Comparison of ENCODE assay signal across 7 cellular contexts in genomic region chr17:7703584-7704574, GRCh38. TPM values are rescaled to one million over a fixed set of nuclear protein-coding genes. Genes with fewer than 3 reads are reported as not detected.
DNase-seq lines count a peak whose midpoint lies in the region; ATAC-seq, FAIRE-seq and TF ChIP-seq lines count a peak whose summit lies in the region.

No MANE protein-coding gene starts in this region.

- in situ Hi-C loops in KBM-7 (cut with MboI; ENCODE audit: low pct_unique_long_range_greater_than_20kb, low sequenced_read_pairs), result no loop called here

- TF ChIP-seq POLR2A in endothelial cell of umbilical vein (IDR thresholded peaks at IDR 0.05; ENCODE audit: low read depth, low read length), result no peak

- peaks cover 14% of the 10 kb centered on the region for H3K4me1 ChIP-seq in NT2/D1 (ENCODE audit: insufficient read depth, insufficient read length)
- H3K4me1 ChIP-seq in endothelial cell of umbilical vein (ENCODE audit: control insufficient read depth, extremely low read depth, insufficient read depth, low read length), result peaks cover 3% of the 10 kb centered on the region

- H3K9me3 ChIP-seq in NT2/D1 (ENCODE audit: insufficient read depth, low read length) (no peaks in the 10 kb centered on the region), endothelial cell of umbilical vein (replicated peaks; ENCODE audit: control insufficient read depth, insufficient read depth, low read length) (no peaks in the 10 kb centered on the region)

- no peaks in the 10 kb centered on the region for H3K79me2 ChIP-seq in endothelial cell of umbilical vein (ENCODE audit: control insufficient read depth, insufficient read depth, low read length)

- H3K9ac ChIP-seq in NT2/D1 (ENCODE audit: insufficient read length, low read depth), result peak overlapping the region; percentile 56
- H3K9ac ChIP-seq in endothelial cell of umbilical vein (replicated peaks; ENCODE audit: extremely low read depth, insufficient read depth, low read length), result no peak overlapping the region

- no peak overlapping the region for H3K27ac ChIP-seq in endothelial cell of umbilical vein (ENCODE audit: insufficient read depth, low read depth, low read length)

- H3K4me3 ChIP-seq in H7 (ENCODE audit: insufficient read depth, low read depth, low read length) (peak overlapping the region; percentile 65), NT2/D1 (ENCODE audit: insufficient read length, low read depth) (peak overlapping the region; percentile 6), endothelial cell of umbilical vein (replicated peaks in 1 of 3; ENCODE audit: insufficient read depth in 1 of 3, low read depth in 1 of 3, low read length in 3 of 3) (no peak overlapping the region)

- CTCF ChIA-PET in endothelial cell of umbilical vein (lab: Charles Lee), result interaction anchor here (0.6 to 5.1 kb wide), 3 partner anchors 12 to 658 kb away, joined by 3 to 45 read pairs (median 3); partner anchors contain the start of gene DNAH2

- H3K9me1 ChIP-seq in endothelial cell of umbilical vein (replicated peaks; ENCODE audit: control insufficient read depth, extremely low read depth, insufficient read depth, low read length), result no peaks in the 10 kb centered on the region

- peaks cover 31% of the 10 kb centered on the region for H3K27me3 ChIP-seq in H7 (ENCODE audit: control insufficient read depth, insufficient read depth, low read length)
- H3K27me3 ChIP-seq in NT2/D1 (ENCODE audit: insufficient read depth, insufficient read length), result peaks cover 12% of the 10 kb centered on the region
- H3K27me3 ChIP-seq in endothelial cell of umbilical vein (ENCODE audit: control insufficient read depth in 2 of 2, insufficient read depth in 2 of 2, low read length in 2 of 2), result peaks cover 33 to 35% of the 10 kb centered on the region in 2 experiments

- H2AFZ ChIP-seq in endothelial cell of umbilical vein (ENCODE audit: low read depth, low read length), result no peak overlapping the region

- H3K36me3 ChIP-seq in H7 (replicated peaks; ENCODE audit: control insufficient read depth, insufficient read depth, low read length) (peaks cover 1% of the 10 kb centered on the region), NT2/D1 (ENCODE audit: insufficient read depth, insufficient read length, low read length) (peaks cover 24% of the 10 kb centered on the region), endothelial cell of umbilical vein (ENCODE audit: control insufficient read depth in 2 of 2, extremely low read depth in 1 of 2, insufficient read depth in 2 of 2, low read length in 2 of 2) (peaks cover 0 to 8% of the 10 kb centered on the region in 2 experiments)

- dilution Hi-C loops in endothelial cell of umbilical vein (cut with MboI; ENCODE audit: extremely low pct_ligation_motif_present, low sequenced_read_pairs), result no loop called here

- H3K4me2 ChIP-seq in endothelial cell of umbilical vein (ENCODE audit: insufficient read depth, low read length), result no peak overlapping the region

- no peak for TF ChIP-seq CTCF in endothelial cell of umbilical vein (IDR thresholded peaks at IDR 0.05; ENCODE audit: extremely low read depth in 1 of 2, insufficient read depth in 1 of 2, low read depth in 1 of 2, low read length in 2 of 2)

- no peak for FAIRE-seq in endothelial cell of umbilical vein (lab: Jason Lieb, UNC)

- POLR2A ChIA-PET in endothelial cell of umbilical vein (lab: Charles Lee), result interaction anchor here (0.7 kb wide), 1 partner anchor 38 kb away, joined by 4 read pairs; no protein-coding TSS in a partner anchor

- ATAC-seq in GM21723 (IDR thresholded peaks at IDR 0.05; ENCODE audit: unreplicated experiment), result no peak

- no peaks in the 10 kb centered on the region for H4K20me1 ChIP-seq in endothelial cell of umbilical vein (replicated peaks; ENCODE audit: control insufficient read depth, extremely low read depth, insufficient read depth, low read length)

- no TSS peak for BruUV-seq in endothelial cell of umbilical vein (replicated peaks; lab: Mats Ljungman, UMichigan)

- DNase-seq in H7, result peak; percentile 94
- peak; percentile 67 for DNase-seq in NT2/D1 (ENCODE audit: low read depth, low spot score)
- peak; percentile 22 for DNase-seq in endothelial cell of umbilical vein (ENCODE audit: low read depth, low spot score)
- peak in 41 of 56 donors; percentile 8 to 87 (median 59) for DNase-seq in nucleus accumbens (lab: John Stamatoyannopoulos, UW)
- DNase-seq in KBM-7, result no peak
- no peak for DNase-seq in stimulated activated CD4-positive, alpha-beta T cell treated with anti-CD3 and anti-CD28 coated beads, Interleukin-12 subunit alpha, Interleukin-12 subunit beta, amount 100 ng/mL, for 4 hours

- intact Hi-C loops in endothelial cell of umbilical vein (cut with micrococcal nuclease), result no loop called here

TF ChIP-seq in endothelial cell of umbilical vein, 7 proteins besides CTCF, POLR2A, EP300 and RAD21:
- no peak for TF ChIP-seq GATA2 (IDR thresholded peaks at IDR 0.05; ENCODE audit: insufficient read depth, insufficient read length, low read depth, low read length)
- peak; percentile 24 for TF ChIP-seq POLR2AphosphoS5 (IDR thresholded peaks at IDR 0.05; ENCODE audit: insufficient read depth, low read depth, low read length)
- TF ChIP-seq, protein P1, sequence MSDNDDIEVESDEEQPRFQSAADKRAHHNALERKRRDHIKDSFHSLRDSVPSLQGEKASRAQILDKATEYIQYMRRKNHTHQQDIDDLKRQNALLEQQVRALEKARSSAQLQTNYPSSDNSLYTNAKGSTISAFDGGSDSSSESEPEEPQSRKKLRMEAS (IDR thresholded peaks at IDR 0.05; ENCODE audit: insufficient read depth, insufficient read length), result no peak
- TF ChIP-seq MYC (IDR thresholded peaks at IDR 0.05; ENCODE audit: low read depth, low read length), result no peak

RNA-seq across cellular contexts. Expression of gene EFNB3, which starts 1.1 kb away (rescaled TPM):
- 6.0 and 6.4 TPM in 2 replicates for total RNA-seq in H7 (2014; rRNA removed; shearing (Covaris generic))
- 1.1 and 1.4 TPM in 2 replicates for total RNA-seq in endothelial cell of umbilical vein
- 2.9 and 3.1 TPM in 2 replicates for polyA plus RNA-seq in endothelial cell of umbilical vein
- 1.2 and 1.3 TPM in 2 replicates for polyA plus RNA-seq in endothelial cell of umbilical vein (2011; cell fraction: cytosol; rRNA removed)
- polyA plus RNA-seq in endothelial cell of umbilical vein (2011; cell fraction: nucleus; rRNA removed), result 2.0 TPM in 2 replicates
- polyA plus RNA-seq in endothelial cell of umbilical vein (2012), result 2.1 and 4.1 TPM in 2 replicates
- polyA minus RNA-seq in endothelial cell of umbilical vein, result 2.0 and 2.9 TPM in 2 replicates
- not detected for polyA minus RNA-seq in endothelial cell of umbilical vein (2011; cell fraction: cytosol; rRNA and poly(A)+ RNA removed)
- 0.34 and 0.53 TPM in 2 replicates for polyA minus RNA-seq in endothelial cell of umbilical vein (2011; cell fraction: nucleus; rRNA and poly(A)+ RNA removed)

RNA-seq across cellular contexts. Expression of gene DNAH2, which starts 13.7 kb away (rescaled TPM):
- 0.11 and 0.24 TPM in 2 replicates for total RNA-seq in H7 (2014; rRNA removed; shearing (Covaris generic))
- total RNA-seq in endothelial cell of umbilical vein, result 0.11 TPM in 1 of 2 replicates, not detected in the other
- 0.06 and 0.10 TPM in 2 replicates for polyA plus RNA-seq in endothelial cell of umbilical vein
- polyA plus RNA-seq in endothelial cell of umbilical vein (2011; cell fraction: cytosol; rRNA removed), result 0.03 and 0.04 TPM in 2 replicates
- polyA plus RNA-seq in endothelial cell of umbilical vein (2011; cell fraction: nucleus; rRNA removed), result 0.29 and 0.34 TPM in 2 replicates
- polyA plus RNA-seq in endothelial cell of umbilical vein (2012), result 0.07 TPM in 1 of 2 replicates, not detected in the other
- polyA minus RNA-seq in endothelial cell of umbilical vein, result 0.11 and 0.34 TPM in 2 replicates
- polyA minus RNA-seq in endothelial cell of umbilical vein (2011; cell fraction: cytosol; rRNA and poly(A)+ RNA removed), result 1.2 TPM
- 0.43 and 1.2 TPM in 2 replicates for polyA minus RNA-seq in endothelial cell of umbilical vein (2011; cell fraction: nucleus; rRNA and poly(A)+ RNA removed)

RNA-seq across cellular contexts. Expression of gene WRAP53, which starts 15.6 kb away (rescaled TPM):
- total RNA-seq in H7 (2014; rRNA removed; shearing (Covaris generic)), result 32.9 and 41.3 TPM in 2 replicates
- 23.7 and 28.0 TPM in 2 replicates for total RNA-seq in endothelial cell of umbilical vein
- polyA plus RNA-seq in endothelial cell of umbilical vein, result 17.9 and 21.8 TPM in 2 replicates
- 14.4 and 15.9 TPM in 2 replicates for polyA plus RNA-seq in endothelial cell of umbilical vein (2011; cell fraction: cytosol; rRNA removed)
- 16.5 and 16.7 TPM in 2 replicates for polyA plus RNA-seq in endothelial cell of umbilical vein (2011; cell fraction: nucleus; rRNA removed)
- 13.6 and 19.2 TPM in 2 replicates for polyA plus RNA-seq in endothelial cell of umbilical vein (2012)
- 7.9 and 8.9 TPM in 2 replicates for polyA minus RNA-seq in endothelial cell of umbilical vein
- 23.6 TPM for polyA minus RNA-seq in endothelial cell of umbilical vein (2011; cell fraction: cytosol; rRNA and poly(A)+ RNA removed)
- polyA minus RNA-seq in endothelial cell of umbilical vein (2011; cell fraction: nucleus; rRNA and poly(A)+ RNA removed), result 4.6 and 4.7 TPM in 2 replicates

RNA-seq across cellular contexts. Expression of gene TP53, which starts 16.6 kb away (rescaled TPM):
- 97.5 and 99.4 TPM in 2 replicates for total RNA-seq in H7 (2014; rRNA removed; shearing (Covaris generic))
- total RNA-seq in endothelial cell of umbilical vein, result 128 and 138 TPM in 2 replicates
- polyA plus RNA-seq in endothelial cell of umbilical vein, result 82.1 and 85.5 TPM in 2 replicates
- 79.5 and 80.1 TPM in 2 replicates for polyA plus RNA-seq in endothelial cell of umbilical vein (2011; cell fraction: cytosol; rRNA removed)
- 62.2 and 67.8 TPM in 2 replicates for polyA plus RNA-seq in endothelial cell of umbilical vein (2011; cell fraction: nucleus; rRNA removed)
- polyA plus RNA-seq in endothelial cell of umbilical vein (2012), result 133 and 141 TPM in 2 replicates
- polyA minus RNA-seq in endothelial cell of umbilical vein, result 68.4 and 72.1 TPM in 2 replicates
- polyA minus RNA-seq in endothelial cell of umbilical vein (2011; cell fraction: cytosol; rRNA and poly(A)+ RNA removed), result 20.2 TPM
- polyA minus RNA-seq in endothelial cell of umbilical vein (2011; cell fraction: nucleus; rRNA and poly(A)+ RNA removed), result 29.8 and 33.1 TPM in 2 replicates

RNA-seq across cellular contexts. Expression of gene ATP1B2, which starts 53.2 kb away (rescaled TPM):
- 1.6 and 7.0 TPM in 2 replicates for total RNA-seq in H7 (2014; rRNA removed; shearing (Covaris generic))
- not detected in 2 replicates for total RNA-seq in endothelial cell of umbilical vein
- polyA plus RNA-seq in endothelial cell of umbilical vein, result 0.06 TPM in 1 of 2 replicates, not detected in the other
- polyA plus RNA-seq in endothelial cell of umbilical vein (2011; cell fraction: cytosol; rRNA removed), result not detected in 2 replicates
- polyA plus RNA-seq in endothelial cell of umbilical vein (2011; cell fraction: nucleus; rRNA removed), result not detected in 2 replicates
- polyA plus RNA-seq in endothelial cell of umbilical vein (2012), result not detected in 2 replicates
- 0.06 TPM in 1 of 2 replicates, not detected in the other for polyA minus RNA-seq in endothelial cell of umbilical vein
- polyA minus RNA-seq in endothelial cell of umbilical vein (2011; cell fraction: cytosol; rRNA and poly(A)+ RNA removed), result not detected
- polyA minus RNA-seq in endothelial cell of umbilical vein (2011; cell fraction: nucleus; rRNA and poly(A)+ RNA removed), result not detected in 2 replicates

Comparison
In these comparisons a context has a peak if more than half of its experiments do, and no peak if none do; other contexts are left out.
1. DNase-seq: peak in H7 (single experiment), NT2/D1 (single experiment), endothelial cell of umbilical vein (single experiment) and nucleus accumbens (41 of 56); none in KBM-7 (single experiment) and stimulated activated CD4-positive, alpha-beta T cell treated with anti-CD3 and anti-CD28 coated beads, Interleukin-12 subunit alpha, Interleukin-12 subunit beta, amount 100 ng/mL, for 4 hours (single experiment).
2. H3K4me3 ChIP-seq: peak in H7 (single experiment) and NT2/D1 (single experiment); none in endothelial cell of umbilical vein (0 of 3).